8 cellular contexts compared by ENCODE assay signal in genomic region chr1:41573803-41574713, GRCh38.
DNase-seq lines count a peak whose midpoint lies in the region; ATAC-seq, FAIRE-seq and TF ChIP-seq lines count a peak whose summit lies in the region.

No MANE protein-coding gene starts in this region.

- no peaks in the 10 kb centered on the region for H3K9me2 ChIP-seq in hepatocyte (replicated peaks; ENCODE audit: insufficient read depth)

- H4K20me1 ChIP-seq in H9 (ENCODE audit: control insufficient read depth, insufficient read depth, insufficient read length) (no peaks in the 10 kb centered on the region), astrocyte (ENCODE audit: insufficient read depth, low read length) (peaks cover 11% of the 10 kb centered on the region), hepatocyte (ENCODE audit: insufficient read depth, poor library complexity, severe bottlenecking) (no peaks in the 10 kb centered on the region)

- in situ Hi-C loops in Caki2 (cut with HindIII; ENCODE audit: low pct_unique_long_range_greater_than_20kb, low sequenced_read_pairs): no loop called here

- peak; percentile 32 for FAIRE-seq in astrocyte (lab: Jason Lieb, UNC)

- no peaks in the 10 kb centered on the region for H3K36me3 ChIP-seq in astrocyte (ENCODE audit: insufficient read depth, low read length)
- no peaks in the 10 kb centered on the region for H3K36me3 ChIP-seq in hepatocyte (replicated peaks; ENCODE audit: insufficient read depth, low read depth)

- H3K23ac ChIP-seq in H9 (ENCODE audit: insufficient read length, low read depth, low read length): no peak overlapping the region

- no peak overlapping the region for H3K27ac Mint-ChIP-seq in H9
- no peak overlapping the region for H3K27ac Mint-ChIP-seq in astrocyte (ENCODE audit: unreplicated experiment)

- no CpG with 5 or more reads among the region's 18 CpGs for WGBS in H9 (ENCODE audit: extremely low coverage, insufficient read length, low lambda C conversion rate)
- 35% methylated on average over 18 of the region's 18 CpGs for WGBS in hepatocyte (ENCODE audit: low lambda C conversion rate, missing lambda C conversion rate)

- H3K4me3 Mint-ChIP-seq in H9 (no peak overlapping the region), astrocyte (ENCODE audit: unreplicated experiment) (no peak overlapping the region)

- H3K4me2 ChIP-seq in H9 (ENCODE audit: insufficient read depth, insufficient read length, low read length): no peak overlapping the region
- no peak overlapping the region for H3K4me2 ChIP-seq in astrocyte (ENCODE audit: low read length)
- H3K4me2 ChIP-seq in hepatocyte: no peak overlapping the region

- H2BK20ac ChIP-seq in H9 (ENCODE audit: low read depth, low read length, poor library complexity, severe bottlenecking): no peak overlapping the region

- H3K14ac ChIP-seq in H9 (ENCODE audit: insufficient read depth, low read length): no peak overlapping the region

- H3K27me3 Mint-ChIP-seq in H9 (ENCODE audit: low read depth) (peaks cover 16% of the 10 kb centered on the region), astrocyte (ENCODE audit: low read depth, unreplicated experiment) (peaks cover 26% of the 10 kb centered on the region)

- no peak overlapping the region for H2BK12ac ChIP-seq in H9 (ENCODE audit: insufficient read length, low read depth, low read length)

- no peak overlapping the region for H2BK120ac ChIP-seq in H9 (ENCODE audit: low read depth, low read length, poor library complexity, severe bottlenecking)

- H2BK5ac ChIP-seq in H9 (ENCODE audit: insufficient read length, low read length): no peak overlapping the region

- H4K5ac ChIP-seq in H9 (ENCODE audit: insufficient read length, low read depth, low read length): no peak overlapping the region

- H3K9ac ChIP-seq in H9 (ENCODE audit: extremely low read depth, insufficient read length, low read length) (no peak overlapping the region), astrocyte (ENCODE audit: low read length) (no peak overlapping the region)

- peaks cover under 1 to 6% of the 10 kb centered on the region in 2 experiments for H3K4me1 Mint-ChIP-seq in H9
- peaks cover 3% of the 10 kb centered on the region for H3K4me1 Mint-ChIP-seq in astrocyte (ENCODE audit: low read depth, unreplicated experiment)

- H3K4me1 ChIP-seq in H9 (ENCODE audit: insufficient read depth, low read length) (no peaks in the 10 kb centered on the region), astrocyte (ENCODE audit: insufficient read depth, low read length) (peaks cover 12% of the 10 kb centered on the region), hepatocyte (ENCODE audit: insufficient read depth) (no peaks in the 10 kb centered on the region)

- H3K27ac ChIP-seq in H9 (ENCODE audit: insufficient read length, low read depth, low read length) (no peak overlapping the region), astrocyte (ENCODE audit: low read depth, low read length) (no peak overlapping the region), hepatocyte (no peak overlapping the region)

- H3K9me3 ChIP-seq in H9 (ENCODE audit: control insufficient read depth, low read depth, low read length): no peaks in the 10 kb centered on the region
- H3K9me3 ChIP-seq in astrocyte (ENCODE audit: insufficient read depth, low read depth, low read length): no peaks in the 10 kb centered on the region
- H3K9me3 ChIP-seq in hepatocyte (ENCODE audit: low read depth): no peaks in the 10 kb centered on the region

- H3K79me2 ChIP-seq in H9 (ENCODE audit: insufficient read depth, low read length) (no peaks in the 10 kb centered on the region), astrocyte (ENCODE audit: insufficient read depth, low read length) (peaks cover 5% of the 10 kb centered on the region), hepatocyte (no peaks in the 10 kb centered on the region)

- no peak overlapping the region for H4K8ac ChIP-seq in H9 (replicated peaks; ENCODE audit: insufficient read length, low read depth, low read length)

- H2AFZ ChIP-seq in H9 (ENCODE audit: low read length) (no peak overlapping the region), astrocyte (ENCODE audit: low read depth, low read length) (no peak overlapping the region), hepatocyte (no peak overlapping the region)

- no peak overlapping the region for H2BK15ac ChIP-seq in H9 (ENCODE audit: low read depth, low read length)

- no peaks in the 10 kb centered on the region for H3K23me2 ChIP-seq in H9 (ENCODE audit: insufficient read length, low read depth, low read length, poor library complexity, severe bottlenecking)

- no peak overlapping the region for H3K4me3 ChIP-seq in astrocyte (ENCODE audit: insufficient read depth, low read depth, low read length)
- H3K4me3 ChIP-seq in hepatocyte: no peak overlapping the region
- H3K4me3 ChIP-seq in skeletal muscle cell (ENCODE audit: low read depth, low read length): no peak overlapping the region

- no peak for ATAC-seq in GM21381 (IDR thresholded peaks at IDR 0.05; ENCODE audit: unreplicated experiment)

- no peaks in the 10 kb centered on the region for H3K79me1 ChIP-seq in H9 (ENCODE audit: insufficient read depth, low read depth, low read length, poor library complexity, severe bottlenecking)

- H2AK5ac ChIP-seq in H9 (ENCODE audit: insufficient read length, low read length): no peak overlapping the region

- no peak overlapping the region for H3K4ac ChIP-seq in H9 (ENCODE audit: low read depth, low read length)

- peak; percentile 72 for DNase-seq in Caki2 (ENCODE audit: low read depth)
- DNase-seq in H9: peak; percentile 80
- DNase-seq in NCI-H187 (lab: John Stamatoyannopoulos, UW): peak; percentile 39 to 67
- peak; percentile 71 for DNase-seq in T-helper 9 cell
- DNase-seq in astrocyte (ENCODE audit: low read depth): peak; percentile 50
- DNase-seq in hepatocyte (ENCODE audit: low spot score): peak; percentile 90
- peak; percentile 52 for DNase-seq in skeletal muscle cell (ENCODE audit: low read depth)

- no peaks in the 10 kb centered on the region for H3K27me3 ChIP-seq in H9 (ENCODE audit: insufficient read depth, low read length)
- H3K27me3 ChIP-seq in astrocyte (ENCODE audit: insufficient read depth, low read length): no peaks in the 10 kb centered on the region
- H3K27me3 ChIP-seq in hepatocyte: peaks cover 4% of the 10 kb centered on the region

- no peak overlapping the region for H3K18ac ChIP-seq in H9 (ENCODE audit: insufficient read length, low read depth, low read length)

- H3K56ac ChIP-seq in H9 (ENCODE audit: insufficient read length, low read depth, low read length): no peak overlapping the region

- no peak overlapping the region for H4K91ac ChIP-seq in H9 (ENCODE audit: insufficient read length, low read depth, low read length)

- H3T11ph ChIP-seq in H9 (ENCODE audit: low read length): no peak overlapping the region

- TF ChIP-seq CTCF in H9 (conservative IDR thresholded peaks at IDR 0.05) (peak; percentile 93), astrocyte (IDR thresholded peaks at IDR 0.05; ENCODE audit: insufficient read depth, low read depth, low read length) (peak; percentile 95), hepatocyte (IDR thresholded peaks at IDR 0.05; ENCODE audit: poor library complexity) (peak; percentile 89)

- H3K36me3 Mint-ChIP-seq in H9 (ENCODE audit: insufficient read depth in 1 of 3, low read depth in 3 of 3) (no peaks in the 10 kb centered on the region), astrocyte (ENCODE audit: low read depth, unreplicated experiment) (peaks cover 9% of the 10 kb centered on the region)

- H3K9me3 Mint-ChIP-seq in H9 (no peaks in the 10 kb centered on the region), astrocyte (ENCODE audit: unreplicated experiment) (no peaks in the 10 kb centered on the region)
